1 cellular context compared by ENCODE assay signal in genomic region chr12:121939992-121940766, GRCh38.
A peak's percentile ranks its signal among the peaks of the same experiment; 100 is the strongest.
TF ChIP-seq lines count a peak whose summit lies in the region.

No MANE protein-coding gene starts in this region.

TF ChIP-seq in SK-N-SH treated with all-trans-retinoic acid at 6 μM for 48 hours, 23 proteins besides CTCF, POLR2A, EP300 and RAD21 (continued from another document):
- TF ChIP-seq, protein P1, sequence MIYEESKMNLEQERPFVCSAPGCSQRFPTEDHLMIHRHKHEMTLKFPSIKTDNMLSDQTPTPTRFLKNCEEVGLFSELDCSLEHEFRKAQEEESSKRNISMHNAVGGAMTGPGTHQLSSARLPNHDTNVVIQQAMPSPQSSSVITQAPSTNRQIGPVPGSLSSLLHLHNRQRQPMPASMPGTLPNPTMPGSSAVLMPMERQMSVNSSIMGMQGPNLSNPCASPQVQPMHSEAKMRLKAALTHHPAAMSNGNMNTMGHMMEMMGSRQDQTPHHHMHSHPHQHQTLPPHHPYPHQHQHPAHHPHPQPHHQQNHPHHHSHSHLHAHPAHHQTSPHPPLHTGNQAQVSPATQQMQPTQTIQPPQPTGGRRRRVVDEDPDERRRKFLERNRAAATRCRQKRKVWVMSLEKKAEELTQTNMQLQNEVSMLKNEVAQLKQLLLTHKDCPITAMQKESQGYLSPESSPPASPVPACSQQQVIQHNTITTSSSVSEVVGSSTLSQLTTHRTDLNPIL (CRISPR knock-in tag; IDR thresholded peaks at IDR 0.05; ENCODE audit: low read depth) = peak; percentile 73; the same call in 1 of the 2 replicates
- TF ChIP-seq OSR1 (CRISPR knock-in tag; IDR thresholded peaks at IDR 0.05) = no peak
- no peak for TF ChIP-seq SNAI2 (CRISPR knock-in tag; IDR thresholded peaks at IDR 0.05)
- no peak for TF ChIP-seq ZNF565 (CRISPR knock-in tag; conservative IDR thresholded peaks at IDR 0.05; ENCODE audit: low read depth)
